Comparison of ENCODE assay signal across 26 cellular contexts in genomic region chr10:103076996-103077395, GRCh38.
DNase-seq lines count a peak whose midpoint lies in the region; ATAC-seq, FAIRE-seq and TF ChIP-seq lines count a peak whose summit lies in the region.
"Had no signal": no experiment of that assay in that cellular context is flagged by ENCODE, and none has a peak within 500 bp of the region (broad histone marks: within the 10 kb centered on the region; RNA-seq: fewer than 3 reads in every experiment).

No MANE protein-coding gene starts in this region.

- H3K9me3 ChIP-seq in esophagus muscularis mucosa, result no peaks in the 10 kb centered on the region
- no peaks in the 10 kb centered on the region for H3K9me3 ChIP-seq in neuronal stem cell (replicated peaks in 1 of 2; ENCODE audit: control insufficient read depth in 2 of 2, insufficient read depth in 1 of 2, low read depth in 1 of 2, low read length in 2 of 2)
- H3K9me3 ChIP-seq in transverse colon, result no peaks in the 10 kb centered on the region
- H3K9me3 ChIP-seq: A549; BLaER1 treated with 17β-estradiol and CSF1 and Interleukin-3, amounts not matched to agents 10 nM and 100 nM; Caco-2 had no signal

- H3K4me3 ChIP-seq in esophagus muscularis mucosa (no peak overlapping the region), neuronal stem cell (ENCODE audit: low read length in 2 of 2) (no peak overlapping the region), transverse colon (no peak overlapping the region)
- H3K4me3 ChIP-seq: A549; BLaER1 treated with 17β-estradiol and CSF1 and Interleukin-3, amounts not matched to agents 10 nM and 100 nM; GM12878 had no signal

- H3K9ac ChIP-seq in neuronal stem cell (ENCODE audit: low read depth, low read length, poor library complexity), result peak overlapping the region; percentile 34
- H3K9ac ChIP-seq: BLaER1 treated with 17β-estradiol and CSF1 and Interleukin-3, amounts not matched to agents 10 nM and 100 nM had no signal

- DNase-seq in esophagus muscularis mucosa (ENCODE audit: extremely low spot score) (peak; percentile 62), neuronal stem cell (ENCODE audit: low spot score) (no peak), sciatic nerve (ENCODE audit: low spot score) (no peak), urothelium cell line (ENCODE audit: low spot score) (no peak), transverse colon (no peak), pons (ENCODE audit: low spot score) (no peak)
- no peak for DNase-seq in activated CD4-positive, CD25-positive, alpha-beta regulatory T cell treated with anti-CD3 and anti-CD28 coated beads, Interleukin-2, amount 50 U/mL, for 72 hours
- DNase-seq: AML-193; Caco-2; Calu3; CD4-positive, alpha-beta T cell; CD8-positive, alpha-beta T cell; DMS79; DND-41; EL; GDM1 had no signal

- no peak overlapping the region for H2AK5ac ChIP-seq in neuronal stem cell (ENCODE audit: low read depth, low read length)

- no peak overlapping the region for H4K91ac ChIP-seq in neuronal stem cell (ENCODE audit: low read depth, low read length, poor library complexity)

- H2BK12ac ChIP-seq in neuronal stem cell (ENCODE audit: low read length), result no peak overlapping the region

- FAIRE-seq in urothelium cell line (lab: Jason Lieb, UNC), result peak; percentile 90
- FAIRE-seq: A549, D721Med, GM12892, GM18507, GM19239 had no signal

- WGBS in esophagus muscularis mucosa, result 94% methylated on average over 22 of the region's 22 CpGs
- WGBS in neuronal stem cell (ENCODE audit: extremely low coverage in 2 of 2, insufficient read length in 2 of 2, insufficient replicate concordance in 1 of 2), 2 donors, result no CpG with 5 or more reads among the region's 22 CpGs
- WGBS in transverse colon (ENCODE audit: low coverage in 1 of 2), 2 donors, result 95 to 100% methylated on average over 2 to 22 of the region's 22 CpGs

- no peak overlapping the region for H2AFZ ChIP-seq in neuronal stem cell (ENCODE audit: low read length)

- no peak overlapping the region for H3K14ac ChIP-seq in neuronal stem cell (ENCODE audit: low read length)

- H2BK120ac ChIP-seq in neuronal stem cell (ENCODE audit: low read depth, low read length), result no peak overlapping the region

- ATAC-seq in sciatic nerve (peak; percentile 18), GM19035 (IDR thresholded peaks at IDR 0.05; ENCODE audit: unreplicated experiment) (no peak)
- ATAC-seq: A549; CD8-positive, alpha-beta T cell; GM12878 had no signal

- no peak for TF ChIP-seq CTCF in esophagus muscularis mucosa (IDR thresholded peaks at IDR 0.05)
- TF ChIP-seq CTCF in transverse colon (IDR thresholded peaks at IDR 0.05), result no peak

- H3K27me3 ChIP-seq in esophagus muscularis mucosa (no peaks in the 10 kb centered on the region), neuronal stem cell (ENCODE audit: control insufficient read depth in 3 of 3, insufficient read depth in 3 of 3, low read depth in 1 of 3, low read length in 3 of 3) (no peaks in the 10 kb centered on the region), transverse colon (no peaks in the 10 kb centered on the region)
- H3K27me3 ChIP-seq: BLaER1 treated with 17β-estradiol and CSF1 and Interleukin-3, amounts not matched to agents 10 nM and 100 nM had no signal

- no peak overlapping the region for H3K27ac ChIP-seq in esophagus muscularis mucosa (replicated peaks in 1 of 4)
- H3K27ac ChIP-seq in neuronal stem cell (replicated peaks; ENCODE audit: low read length), result no peak overlapping the region
- H3K27ac ChIP-seq in transverse colon, result no peak overlapping the region
- H3K27ac ChIP-seq: 22Rv1; A549; BLaER1 treated with 17β-estradiol and CSF1 and Interleukin-3, amounts not matched to agents 10 nM and 100 nM; C4-2B had no signal

- intact Hi-C loops in esophagus muscularis mucosa (cut with DNase I) (loop anchor here (10.0 kb wide), 1 partner anchor 168 kb away; the partner anchor contains the start of gene RPEL1), sciatic nerve (cut with DNase I) (no loop called here), transverse colon (cut with DNase I; ENCODE audit: low total_unique reads) (no loop called here)

- no peak overlapping the region for H2BK15ac ChIP-seq in neuronal stem cell (ENCODE audit: low read length)

- no peak overlapping the region for H3K18ac ChIP-seq in neuronal stem cell (ENCODE audit: low read length)

- in situ Hi-C loops in transverse colon (cut with MboI; ENCODE audit: low pct_ligation_motif_present in 1 of 4, low pct_unique_long_range_greater_than_20kb in 1 of 4, low sequenced_read_pairs in 3 of 4), result loop anchor here in 1 of 4 donors (25.0 kb wide), 1 partner anchor 160 kb away; the partner anchor contains the start of gene RPEL1

- no peak overlapping the region for H3K4me2 ChIP-seq in neuronal stem cell (ENCODE audit: insufficient read depth, low read length, poor library complexity, severe bottlenecking)
- H3K4me2 ChIP-seq: A549; BLaER1 treated with 17β-estradiol and CSF1 and Interleukin-3, amounts not matched to agents 10 nM and 100 nM had no signal

- H3K36me3 ChIP-seq in esophagus muscularis mucosa (peaks cover 9 to 55% (median 30%) of the 10 kb centered on the region in 4 donors), neuronal stem cell (replicated peaks in 1 of 2; ENCODE audit: control insufficient read depth in 2 of 2, insufficient read depth in 2 of 2, low read length in 2 of 2) (peaks cover 12 to 35% of the 10 kb centered on the region in 2 donors), transverse colon (peaks cover 0 to 5% (median 0%) of the 10 kb centered on the region in 4 donors)

- no peak overlapping the region for H4K8ac ChIP-seq in neuronal stem cell (ENCODE audit: low read depth, low read length)

- H3K4me1 ChIP-seq in esophagus muscularis mucosa (no peaks in the 10 kb centered on the region), neuronal stem cell (ENCODE audit: control insufficient read depth in 2 of 2, insufficient read depth in 1 of 2, low read depth in 1 of 2, low read length in 2 of 2) (no peaks in the 10 kb centered on the region), transverse colon (no peaks in the 10 kb centered on the region)
- H3K4me1 ChIP-seq: A549 had no signal

- H3K79me1 ChIP-seq in neuronal stem cell (ENCODE audit: low read depth, low read length), result no peaks in the 10 kb centered on the region

- no peak for TF ChIP-seq EP300 in esophagus muscularis mucosa (IDR thresholded peaks at IDR 0.05)
- no peak for TF ChIP-seq EP300 in transverse colon (IDR thresholded peaks at IDR 0.05; ENCODE audit: low read depth)

- peak overlapping the region; percentile 17 for H3K23ac ChIP-seq in neuronal stem cell (ENCODE audit: low read depth, low read length, poor library complexity)

- TF ChIP-seq POLR2A in esophagus muscularis mucosa (IDR thresholded peaks at IDR 0.05; ENCODE audit: low read depth), result no peak
- TF ChIP-seq POLR2A in transverse colon (IDR thresholded peaks at IDR 0.05), result no peak

- no peak overlapping the region for H2BK5ac ChIP-seq in neuronal stem cell (ENCODE audit: low read length)

- H3K4ac ChIP-seq in neuronal stem cell (ENCODE audit: low read length), result no peak overlapping the region
